In genomic region chr19:48481846-48482639, GRCh38 we compare ENCODE assay signal across 9 cellular contexts. TPM values are rescaled to one million over a fixed set of nuclear protein-coding genes. Genes with fewer than 3 reads are reported as not detected.
DNase-seq lines count a peak whose midpoint lies in the region; ATAC-seq and TF ChIP-seq lines count a peak whose summit lies in the region.
"Had no signal": no experiment of that assay in that cellular context is flagged by ENCODE, and none has a peak within 500 bp of the region (broad histone marks: within the 10 kb centered on the region; RNA-seq: fewer than 3 reads in every experiment).

No MANE protein-coding gene starts in this region.

- no peaks in the 10 kb centered on the region for H3K9me3 Mint-ChIP-seq in activated CD8-positive, alpha-beta T cell treated with anti-CD3 and anti-CD28 coated beads for 36 hours

- POLR2A ChIA-PET in activated CD8-positive, alpha-beta T cell treated with anti-CD3 and anti-CD28 coated beads for 36 hours (lab: Charles Lee): interaction anchor here (0.9 to 3.0 kb wide), 4 partner anchors 11 to 36 kb away, joined by 3 to 11 read pairs (median 3); partner anchors contain the start of gene GRWD1

- peaks cover 10 to 28% (median 23%) of the 10 kb centered on the region in 11 experiments; a peak in 20 of 22 replicates for H3K36me3 ChIP-seq in BLaER1 treated with 17β-estradiol and CSF1 and Interleukin-3, amounts not matched to agents 10 nM and 100 nM
- peaks cover 0 to 17% of the 10 kb centered on the region in 2 donors for H3K36me3 ChIP-seq in gastrocnemius medialis

- peaks cover 0 to 43% (median 16%) of the 10 kb centered on the region in 11 experiments; a peak in 14 of 22 replicates for H4K20me1 ChIP-seq in BLaER1 treated with 17β-estradiol and CSF1 and Interleukin-3, amounts not matched to agents 10 nM and 100 nM

- TF ChIP-seq POLR2A in gastrocnemius medialis (IDR thresholded peaks at IDR 0.05): no peak

- peaks cover 31 to 44% (median 36%) of the 10 kb centered on the region in 10 experiments for H3K4me1 ChIP-seq in BLaER1 treated with 17β-estradiol and CSF1 and Interleukin-3, amounts not matched to agents 10 nM and 100 nM
- peaks cover 20 to 21% of the 10 kb centered on the region in 2 donors for H3K4me1 ChIP-seq in gastrocnemius medialis

- H3K4me1 Mint-ChIP-seq in activated CD8-positive, alpha-beta T cell treated with anti-CD3 and anti-CD28 coated beads for 36 hours (ENCODE audit: low read depth): peaks cover 23% of the 10 kb centered on the region

- H3K4me2 ChIP-seq in BLaER1 treated with 17β-estradiol and CSF1 and Interleukin-3, amounts not matched to agents 10 nM and 100 nM: peak overlapping the region; percentile 92 to 100 (median 98); a peak in 21 of 22 replicates

- H3K36me3 Mint-ChIP-seq in activated CD8-positive, alpha-beta T cell treated with anti-CD3 and anti-CD28 coated beads for 36 hours (ENCODE audit: low read depth): peaks cover 2% of the 10 kb centered on the region

- no peak for TF ChIP-seq CTCF in activated CD8-positive, alpha-beta T cell treated with anti-CD3 and anti-CD28 coated beads for 36 hours (IDR thresholded peaks at IDR 0.05)
- TF ChIP-seq CTCF in gastrocnemius medialis (IDR thresholded peaks at IDR 0.05 in 4 of 5, conservative IDR thresholded peaks at IDR 0.05 in 1 of 5): no peak

- H3K4me3 Mint-ChIP-seq in activated CD8-positive, alpha-beta T cell treated with anti-CD3 and anti-CD28 coated beads for 36 hours: peak overlapping the region; percentile 35

- H3K4me3 ChIP-seq in BLaER1 treated with 17β-estradiol and CSF1 and Interleukin-3, amounts not matched to agents 10 nM and 100 nM: no peak overlapping the region; a peak in 1 of 20 replicates
- H3K4me3 ChIP-seq in gastrocnemius medialis: no peak overlapping the region
- H3K4me3 ChIP-seq: SJSA1 had no signal

- DNase-seq in EL: peak; percentile 38
- DNase-seq in activated CD8-positive, alpha-beta T cell treated with anti-CD3 and anti-CD28 coated beads for 36 hours: no peak
- peak; percentile 62 for DNase-seq in hepatic stellate cell (ENCODE audit: low spot score)
- DNase-seq in gastrocnemius medialis: no peak
- DNase-seq in NCI-H1048 (lab: John Stamatoyannopoulos, UW): no peak
- DNase-seq: NCI-H226 had no signal

- no peaks in the 10 kb centered on the region for H3K27me3 ChIP-seq in BLaER1 treated with 17β-estradiol and CSF1 and Interleukin-3, amounts not matched to agents 10 nM and 100 nM
- no peaks in the 10 kb centered on the region for H3K27me3 ChIP-seq in gastrocnemius medialis
- H3K27me3 ChIP-seq: SJSA1 had no signal

- no peaks in the 10 kb centered on the region for H3K9me3 ChIP-seq in BLaER1 treated with 17β-estradiol and CSF1 and Interleukin-3, amounts not matched to agents 10 nM and 100 nM (replicated peaks in 1 of 11)
- no peaks in the 10 kb centered on the region for H3K9me3 ChIP-seq in gastrocnemius medialis
- H3K9me3 ChIP-seq: SJSA1 had no signal

- CTCF ChIA-PET in activated CD8-positive, alpha-beta T cell treated with anti-CD3 and anti-CD28 coated beads for 36 hours (lab: Charles Lee): interaction anchor here (0.7 to 3.2 kb wide), 3 partner anchors 7 to 24 kb away, joined by 3 to 47 read pairs (median 3); no protein-coding TSS in a partner anchor

- no peaks in the 10 kb centered on the region for H3K27me3 Mint-ChIP-seq in activated CD8-positive, alpha-beta T cell treated with anti-CD3 and anti-CD28 coated beads for 36 hours

- in situ Hi-C loops in gastrocnemius medialis (cut with MboI; ENCODE audit: low sequenced_read_pairs in 4 of 4): no loop called here

- intact Hi-C loops in activated CD8-positive, alpha-beta T cell treated with anti-CD3 and anti-CD28 coated beads for 36 hours (cut with micrococcal nuclease): no loop called here
- intact Hi-C loops in gastrocnemius medialis (cut with DNase I; ENCODE audit: low total_unique reads): no loop called here

- H3K27ac Mint-ChIP-seq in activated CD8-positive, alpha-beta T cell treated with anti-CD3 and anti-CD28 coated beads for 36 hours: no peak overlapping the region

- H3K9ac ChIP-seq in BLaER1 treated with 17β-estradiol and CSF1 and Interleukin-3, amounts not matched to agents 10 nM and 100 nM: peak overlapping the region in 8 of 11 experiments; percentile 3 to 70 (median 37); a peak in 12 of 22 replicates

- peak overlapping the region in 8 of 11 experiments; percentile 7 to 76 (median 50); a peak in 11 of 22 replicates for H3K27ac ChIP-seq in BLaER1 treated with 17β-estradiol and CSF1 and Interleukin-3, amounts not matched to agents 10 nM and 100 nM
- no peak overlapping the region for H3K27ac ChIP-seq in gastrocnemius medialis
- H3K27ac ChIP-seq: SJSA1 had no signal

- no peak for ATAC-seq in activated CD8-positive, alpha-beta T cell treated with anti-CD3 and anti-CD28 coated beads for 36 hours
- ATAC-seq in gastrocnemius medialis (no peak), GM21737 (IDR thresholded peaks at IDR 0.05; ENCODE audit: unreplicated experiment) (no peak)

RNA-seq across cellular contexts. Expression of gene CYTH2, which starts 12.9 kb away (rescaled TPM):
- total RNA-seq in activated CD8-positive, alpha-beta T cell treated with anti-CD3 and anti-CD28 coated beads for 36 hours: 10 to 100 TPM; 23.8 to 24.5 TPM
- total RNA-seq in gastrocnemius medialis: 10 to 100 TPM; 24.3 to 35.2 (median 26.9) TPM

RNA-seq across cellular contexts. Expression of gene KCNJ14, which starts 26.7 kb away (rescaled TPM):
- 1 to 10 TPM; 1.3 to 1.5 TPM for total RNA-seq in activated CD8-positive, alpha-beta T cell treated with anti-CD3 and anti-CD28 coated beads for 36 hours
- 1 to 10 TPM in 2 of 4 donors, under 1 TPM in 2; 0.19 to 1.9 (median 0.92) TPM for total RNA-seq in gastrocnemius medialis

RNA-seq across cellular contexts. Expression of gene LMTK3, which starts 29.6 kb away (rescaled TPM):
- total RNA-seq in activated CD8-positive, alpha-beta T cell treated with anti-CD3 and anti-CD28 coated beads for 36 hours: 1 to 10 TPM; 3.4 to 4.0 TPM
- not detected for total RNA-seq in gastrocnemius medialis
- total RNA-seq: SJSA1 had no signal

RNA-seq across cellular contexts. Expression of gene GRWD1, which starts 36.3 kb away (rescaled TPM):
- 10 to 100 TPM; 49.4 to 50.1 TPM for total RNA-seq in activated CD8-positive, alpha-beta T cell treated with anti-CD3 and anti-CD28 coated beads for 36 hours
- total RNA-seq in gastrocnemius medialis: 10 to 100 TPM; 27.8 to 36.0 (median 31.2) TPM

Comparison
In these comparisons a context has a peak if more than half of its experiments do, and no peak if none do; other contexts are left out.
1. H3K27ac ChIP-seq: peak in BLaER1 treated with 17β-estradiol and CSF1 and Interleukin-3, amounts not matched to agents 10 nM and 100 nM (8 of 11); none in gastrocnemius medialis (0 of 4).
2. DNase-seq: peak in EL (single experiment) and hepatic stellate cell (single experiment); none in activated CD8-positive, alpha-beta T cell treated with anti-CD3 and anti-CD28 coated beads for 36 hours (single experiment), gastrocnemius medialis (0 of 2) and NCI-H1048 (single experiment).
3. RNA of gene LMTK3, which starts 29.6 kb away (total RNA-seq): 3.4 to 4.0 TPM in activated CD8-positive, alpha-beta T cell treated with anti-CD3 and anti-CD28 coated beads for 36 hours; not detected in gastrocnemius medialis; every median in the first group is over 4 times any median in the second.